Comparison of ENCODE assay signal across 13 cellular contexts in the genomic region with DNA sequence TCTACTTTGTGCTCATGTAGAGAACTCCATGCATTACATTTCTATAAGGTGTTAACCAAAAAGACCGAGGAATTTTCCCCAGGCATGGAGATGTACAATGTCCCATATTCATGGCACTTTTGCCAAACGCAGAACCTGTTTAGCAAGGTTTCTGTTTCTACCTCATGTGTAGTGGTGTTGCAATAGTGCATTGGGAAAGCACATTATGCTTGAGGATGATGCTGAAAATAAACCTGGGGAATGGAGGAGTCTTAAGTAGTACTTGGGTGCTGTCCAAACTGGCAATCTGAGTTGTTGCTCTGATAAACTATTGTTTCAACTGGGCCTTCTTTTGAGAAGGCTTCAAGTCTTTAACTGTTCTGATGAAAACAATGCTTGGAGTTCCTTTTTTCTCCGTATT. TPM values are rescaled to one million over a fixed set of nuclear protein-coding genes. Genes with fewer than 3 reads are reported as not detected.
DNase-seq lines count a peak whose midpoint lies in the region; ATAC-seq and TF ChIP-seq lines count a peak whose summit lies in the region.
"Had no signal": no experiment of that assay in that cellular context is flagged by ENCODE, and none has a peak within 500 bp of the region (broad histone marks: within the 10 kb centered on the region; RNA-seq: fewer than 3 reads in every experiment).

No MANE protein-coding gene starts in this region.

- H3K4me1 ChIP-seq in cardiac muscle cell (ENCODE audit: low read depth) (no peaks in the 10 kb centered on the region), right cardiac atrium (ENCODE audit: control insufficient read depth, insufficient read depth, low read length) (no peaks in the 10 kb centered on the region), foreskin keratinocyte (peaks cover 28% of the 10 kb centered on the region)
- H3K4me1 ChIP-seq: HAP-1 had no signal

- H3K9me3 ChIP-seq in cardiac muscle cell (ENCODE audit: low read depth) (no peaks in the 10 kb centered on the region), right cardiac atrium (ENCODE audit: control insufficient read depth, low read length) (no peaks in the 10 kb centered on the region)
- H3K9me3 ChIP-seq: HAP-1 had no signal

- ATAC-seq in right cardiac atrium (no peak), foreskin keratinocyte (peak; percentile 74), HG03378 (IDR thresholded peaks at IDR 0.05; ENCODE audit: unreplicated experiment) (no peak)

- H3K27me3 ChIP-seq in cardiac muscle cell (no peaks in the 10 kb centered on the region), right cardiac atrium (ENCODE audit: control insufficient read depth, insufficient read depth) (no peaks in the 10 kb centered on the region), foreskin keratinocyte (no peaks in the 10 kb centered on the region)

- no peak overlapping the region for H3K4me3 ChIP-seq in cardiac muscle cell
- no peak overlapping the region for H3K4me3 ChIP-seq in right cardiac atrium (ENCODE audit: low read length)
- H3K4me3 ChIP-seq in astrocyte of the spinal cord (ENCODE audit: low read depth, low read length): no peak overlapping the region
- H3K4me3 ChIP-seq: HAP-1 had no signal

- H3K27ac ChIP-seq in cardiac muscle cell (no peak overlapping the region), right cardiac atrium (ENCODE audit: low read length) (no peak overlapping the region), foreskin keratinocyte (no peak overlapping the region), caudate nucleus (ENCODE audit: low read depth, low read length) (no peak overlapping the region)
- H3K27ac ChIP-seq: WERI-Rb-1 had no signal

- H3K36me3 ChIP-seq in cardiac muscle cell: no peaks in the 10 kb centered on the region
- H3K36me3 ChIP-seq: HAP-1, WERI-Rb-1 had no signal

- in situ Hi-C loops in astrocyte of the spinal cord (cut with HindIII; ENCODE audit: low sequenced_read_pairs): no loop called here

- TF ChIP-seq CTCF in cardiac muscle cell (IDR thresholded peaks at IDR 0.05; ENCODE audit: low read depth, low read length): no peak
- no peak for TF ChIP-seq CTCF in astrocyte of the spinal cord (IDR thresholded peaks at IDR 0.05; ENCODE audit: low read depth, low read length)
- no peak for TF ChIP-seq CTCF in foreskin keratinocyte (conservative IDR thresholded peaks at IDR 0.05)

- intact Hi-C loops in right cardiac atrium (cut with DNase I): no loop called here

- 70% methylated on average over 3 of the region's 3 CpGs for WGBS in right cardiac atrium

- DNase-seq in cardiac muscle cell (ENCODE audit: low read depth in 1 of 2, low spot score in 1 of 2) (peak; percentile 2 to 82), right cardiac atrium (no peak), astrocyte of the spinal cord (ENCODE audit: low read depth, low spot score) (peak; percentile 5), foreskin keratinocyte (peak; percentile 89 to 93), RPMI8226 (no peak), mesenteric fat pad (ENCODE audit: low spot score) (no peak), caudate nucleus (lab: John Stamatoyannopoulos, UW) (no peak)
- DNase-seq: posterior cingulate gyrus, WERI-Rb-1 had no signal

RNA-seq across cellular contexts. Expression of a gene that starts 11.5 kb away (rescaled TPM):
- total RNA-seq in cardiac muscle cell (not detected in 2 replicates), right cardiac atrium (not detected), foreskin keratinocyte (0.31 and 0.39 TPM in 2 replicates), mesenteric fat pad (not detected)
- polyA plus RNA-seq in cardiac muscle cell (not detected in 2 replicates), right cardiac atrium (not detected), foreskin keratinocyte (0.07 and 0.14 TPM in 2 replicates)
- total RNA-seq: fibroblast of lung, HT1080 had no signal
- polyA plus RNA-seq: fibroblast of lung had no signal

Comparison
In these comparisons a context has a peak if more than half of its experiments do, and no peak if none do; other contexts are left out.
1. DNase-seq: peak in cardiac muscle cell (2 of 2), astrocyte of the spinal cord (single experiment) and foreskin keratinocyte (2 of 2); none in right cardiac atrium (0 of 3), RPMI8226 (single experiment), mesenteric fat pad (single experiment) and caudate nucleus (0 of 61).